8 cellular contexts compared by ENCODE assay signal in the genomic region with DNA sequence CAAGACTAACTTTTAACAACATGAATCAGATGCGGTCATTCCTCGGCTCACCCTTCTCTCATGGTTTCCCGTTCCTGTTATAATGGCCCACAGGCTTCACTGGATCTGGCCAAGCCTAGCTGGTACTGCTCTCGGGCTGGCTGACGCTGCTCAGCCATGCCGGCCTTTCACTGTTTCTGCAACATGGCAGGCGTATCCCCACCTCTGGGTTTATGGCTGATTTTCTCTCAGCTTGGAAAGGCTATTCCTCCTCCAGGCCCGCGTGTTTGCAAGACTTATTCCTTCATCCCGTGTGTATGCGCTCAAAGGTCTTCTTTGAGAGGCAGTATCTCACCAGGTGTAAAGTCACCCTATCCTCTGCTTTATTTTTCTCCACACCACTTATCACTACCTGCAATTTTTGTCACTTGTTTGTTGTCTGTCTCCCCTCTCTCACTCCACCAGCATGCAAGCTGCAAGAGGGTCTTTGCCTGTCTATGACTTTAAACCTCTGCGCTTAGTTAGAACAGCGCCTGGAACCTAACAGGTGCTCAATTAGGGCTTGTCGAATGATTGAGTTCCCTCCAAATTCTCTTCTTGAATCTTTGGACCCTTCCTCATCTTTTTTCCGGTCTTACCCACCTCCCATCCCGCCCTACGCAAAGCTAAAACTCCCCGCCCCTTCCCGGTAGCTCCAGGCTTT. TPM values are rescaled to one million over a fixed set of nuclear protein-coding genes. Genes with fewer than 3 reads are reported as not detected.
DNase-seq lines count a peak whose midpoint lies in the region; ATAC-seq and TF ChIP-seq lines count a peak whose summit lies in the region.

No MANE protein-coding gene starts in this region.

- POLR2A ChIA-PET in MCF 10A (lab: Yijun Ruan, JAX) = interaction anchor here (0.6 to 4.1 kb wide), 13 partner anchors 8 to 169 kb away, joined by 3 to 43 read pairs (median 4); partner anchors contain the start of genes ATP5PB, INKA2 and WDR77

- H3K27ac ChIP-seq in HUES64 (ENCODE audit: low read depth, low read length) = no peak overlapping the region

- H3K4me3 Mint-ChIP-seq in activated CD4-positive, alpha-beta T cell treated with anti-CD3 and anti-CD28 coated beads, Interleukin-2, amount 10 ng/mL, durations not matched to agents 24 days and 14 days = peak overlapping the region; percentile 86
- peak overlapping the region; percentile 94 for H3K4me3 Mint-ChIP-seq in MCF 10A (ENCODE audit: unreplicated experiment)

- H3K36me3 ChIP-seq in HUES64 (ENCODE audit: insufficient read depth, low read length) = no peaks in the 10 kb centered on the region

- peak overlapping the region; percentile 60 for H3K4me3 ChIP-seq in HUES64 (ENCODE audit: low read length)
- H3K4me3 ChIP-seq in mononuclear cell (ENCODE audit: low read length) = peak overlapping the region; percentile 86

- intact Hi-C loops in activated CD4-positive, alpha-beta T cell treated with anti-CD3 and anti-CD28 coated beads, Interleukin-2, amount 10 ng/mL, durations not matched to agents 24 days and 14 days (cut with micrococcal nuclease) = loop anchor here (10.0 kb wide), 1 partner anchor 474 kb away; the partner anchor contains the start of genes CEPT1 and DRAM2
- intact Hi-C loops in MCF 10A (cut with micrococcal nuclease) = no loop called here

- CTCF ChIA-PET in MCF 10A (lab: Yijun Ruan, JAX) = interaction anchor here (0.5 to 0.6 kb wide), 2 partner anchors 64 to 70 kb away, joined by 3 to 4 read pairs; no protein-coding TSS in a partner anchor

- TF ChIP-seq CTCF in MCF 10A (IDR thresholded peaks at IDR 0.05; ENCODE audit: unreplicated experiment) = no peak

- peaks cover 69% of the 10 kb centered on the region for H3K4me1 Mint-ChIP-seq in activated CD4-positive, alpha-beta T cell treated with anti-CD3 and anti-CD28 coated beads, Interleukin-2, amount 10 ng/mL, durations not matched to agents 24 days and 14 days
- peaks cover 26% of the 10 kb centered on the region for H3K4me1 Mint-ChIP-seq in MCF 10A (ENCODE audit: insufficient read depth, unreplicated experiment)

- H3K9ac ChIP-seq in HUES64 (ENCODE audit: low read depth, low read length) = peak overlapping the region; percentile 56

- H3K36me3 Mint-ChIP-seq in activated CD4-positive, alpha-beta T cell treated with anti-CD3 and anti-CD28 coated beads, Interleukin-2, amount 10 ng/mL, durations not matched to agents 24 days and 14 days (ENCODE audit: low read depth) = peaks cover 46% of the 10 kb centered on the region
- peaks cover 7% of the 10 kb centered on the region for H3K36me3 Mint-ChIP-seq in MCF 10A (ENCODE audit: insufficient read depth, unreplicated experiment)

- H3K9me3 ChIP-seq in HUES64 (ENCODE audit: insufficient read depth, low read depth, low read length) (no peaks in the 10 kb centered on the region), mononuclear cell (ENCODE audit: low read depth, low read length) (no peaks in the 10 kb centered on the region)

- peaks cover 5% of the 10 kb centered on the region for H3K9me3 Mint-ChIP-seq in activated CD4-positive, alpha-beta T cell treated with anti-CD3 and anti-CD28 coated beads, Interleukin-2, amount 10 ng/mL, durations not matched to agents 24 days and 14 days
- H3K9me3 Mint-ChIP-seq in MCF 10A (ENCODE audit: unreplicated experiment) = no peaks in the 10 kb centered on the region

- peak overlapping the region; percentile 93 for H3K27ac Mint-ChIP-seq in activated CD4-positive, alpha-beta T cell treated with anti-CD3 and anti-CD28 coated beads, Interleukin-2, amount 10 ng/mL, durations not matched to agents 24 days and 14 days
- H3K27ac Mint-ChIP-seq in MCF 10A (ENCODE audit: low read depth, unreplicated experiment) = peak overlapping the region; percentile 65

- 59% methylated on average over 19 of the region's 19 CpGs for WGBS in HUES64

- no peaks in the 10 kb centered on the region for H3K27me3 Mint-ChIP-seq in activated CD4-positive, alpha-beta T cell treated with anti-CD3 and anti-CD28 coated beads, Interleukin-2, amount 10 ng/mL, durations not matched to agents 24 days and 14 days
- H3K27me3 Mint-ChIP-seq in MCF 10A (ENCODE audit: insufficient read depth, unreplicated experiment) = no peaks in the 10 kb centered on the region

- no peaks in the 10 kb centered on the region for H3K27me3 ChIP-seq in HUES64 (ENCODE audit: insufficient read depth, low read length)
- H3K27me3 ChIP-seq in mononuclear cell (ENCODE audit: insufficient read depth, low read length) = no peaks in the 10 kb centered on the region

- ATAC-seq in GM21737 (IDR thresholded peaks at IDR 0.05; ENCODE audit: unreplicated experiment) (no peak), HG02588 (IDR thresholded peaks at IDR 0.05; ENCODE audit: unreplicated experiment) (no peak)

- H3K4me1 ChIP-seq in HUES64 (ENCODE audit: insufficient read depth, low read length) (peaks cover 16% of the 10 kb centered on the region), mononuclear cell (ENCODE audit: insufficient read depth, low read length) (peaks cover 72% of the 10 kb centered on the region)

- no peak for DNase-seq in activated CD4-positive, alpha-beta T cell treated with anti-CD3 and anti-CD28 coated beads, Interleukin-2, amount 10 ng/mL, durations not matched to agents 24 days and 14 days
- DNase-seq in activated CD4-positive, alpha-beta T cell treated with anti-CD3 and anti-CD28 coated beads, Interleukin-2, amount 50 U/mL, for 1 hour = no peak
- DNase-seq in MCF 10A (ENCODE audit: unreplicated experiment) (no peak), NCI-H446 treated with DMSO at 0.1 percent for 48 hours (lab: John Stamatoyannopoulos, UW) (no peak)

- no TSS peak for BruUV-seq in MCF 10A (replicated peaks; lab: Mats Ljungman, UMichigan)

RNA-seq across cellular contexts. Expression of gene RAP1A, which starts 0.5 kb away (rescaled TPM):
- 306 and 307 TPM in 2 replicates for total RNA-seq in activated CD4-positive, alpha-beta T cell treated with anti-CD3 and anti-CD28 coated beads, Interleukin-2, amount 10 ng/mL, durations not matched to agents 24 days and 14 days
- polyA plus RNA-seq in HUES64 (2013, experiment 1 of 2) = 28.4 TPM
- 33.6 TPM for polyA plus RNA-seq in HUES64 (2013, experiment 2 of 2)
- total RNA-seq in MCF 10A (2022) = 31.5 and 39.3 TPM in 2 replicates
- total RNA-seq in mononuclear cell = 45.2 TPM
